Comparison of ENCODE assay signal across 23 cellular contexts in genomic region chr1:201324821-201325677, GRCh38. TPM values are rescaled to one million over a fixed set of nuclear protein-coding genes. Genes with fewer than 3 reads are reported as not detected.
"Had no signal": no experiment of that assay in that cellular context is flagged by ENCODE, and none has a peak within 500 bp of the region (broad histone marks: within the 10 kb centered on the region; RNA-seq: fewer than 3 reads in every experiment).

No MANE protein-coding gene starts in this region.

- H3K9me3 Mint-ChIP-seq: naive thymus-derived CD8-positive, alpha-beta T cell; stimulated activated naive CD8-positive, alpha-beta T cell treated with anti-CD3 and anti-CD28 coated beads, Interleukin-15, Interleukin-2, amounts not matched to agents 100 ng/mL and 50 ng/mL, for 24 hours had no signal

- FAIRE-seq: endometrium, kidney, small intestine had no signal

- H3K4me3 ChIP-seq: esophagus muscularis mucosa, gastrocnemius medialis, mucosa of descending colon, ovary, testis, tibial nerve, upper lobe of right lung, vagina had no signal

- H3K36me3 ChIP-seq: esophagus muscularis mucosa, gastrocnemius medialis, ovary, tibial nerve, upper lobe of right lung had no signal

- H3K36me3 Mint-ChIP-seq: naive thymus-derived CD8-positive, alpha-beta T cell had no signal

- H3K9me3 ChIP-seq: esophagus muscularis mucosa, gastrocnemius medialis, mucosa of descending colon, ovary, testis, tibial nerve, upper lobe of right lung, vagina had no signal

- DNase-seq: effector memory CD4-positive, alpha-beta T cell; gastrocnemius medialis; glutamatergic neuron; kidney; left colon; mucosa of descending colon; naive thymus-derived CD8-positive, alpha-beta T cell; ovary; right cardiac atrium; small intestine; stimulated activated CD4-positive, alpha-beta T cell treated with anti-CD3 and anti-CD28 coated beads, Interleukin-2, amount 100 ng/mL, for 48 hours; testis; upper lobe of right lung had no signal

- H3K4me3 Mint-ChIP-seq: stimulated activated naive CD8-positive, alpha-beta T cell treated with anti-CD3 and anti-CD28 coated beads, Interleukin-15, Interleukin-2, amounts not matched to agents 100 ng/mL and 50 ng/mL, for 24 hours had no signal

- ATAC-seq: gastrocnemius medialis; left colon; mucosa of descending colon; naive thymus-derived CD8-positive, alpha-beta T cell; right cardiac atrium; upper lobe of right lung had no signal

- H3K27me3 ChIP-seq: esophagus muscularis mucosa, gastrocnemius medialis, ovary, testis, tibial nerve, upper lobe of right lung, vagina had no signal

- H3K27ac Mint-ChIP-seq: naive thymus-derived CD8-positive, alpha-beta T cell; progenitor cell of endocrine pancreas; stimulated activated naive CD8-positive, alpha-beta T cell treated with anti-CD3 and anti-CD28 coated beads, Interleukin-15, Interleukin-2, amounts not matched to agents 100 ng/mL and 50 ng/mL, for 24 hours had no signal

- H3K4me1 ChIP-seq: gastrocnemius medialis, testis, tibial nerve had no signal

- H3K27me3 Mint-ChIP-seq: stimulated activated naive CD8-positive, alpha-beta T cell treated with anti-CD3 and anti-CD28 coated beads, Interleukin-15, Interleukin-2, amounts not matched to agents 100 ng/mL and 50 ng/mL, for 24 hours had no signal

- H3K27ac ChIP-seq: esophagus muscularis mucosa, gastrocnemius medialis, ovary, testis, tibial nerve, upper lobe of right lung, vagina had no signal

- H3K4me1 Mint-ChIP-seq: naive thymus-derived CD8-positive, alpha-beta T cell had no signal

RNA-seq across cellular contexts. Expression of gene PKP1, which starts 41.7 kb away (rescaled TPM):
- total RNA-seq: fibroblast of villous mesenchyme; liver; naive thymus-derived CD8-positive, alpha-beta T cell; progenitor cell of endocrine pancreas had no signal
- polyA plus RNA-seq: naive thymus-derived CD8-positive, alpha-beta T cell; neural cell had no signal

RNA-seq across cellular contexts. Expression of gene TNNT2, which starts 52.4 kb away (rescaled TPM):
- total RNA-seq: naive thymus-derived CD8-positive, alpha-beta T cell; subcutaneous adipose tissue had no signal
- polyA plus RNA-seq: naive thymus-derived CD8-positive, alpha-beta T cell; neural cell had no signal
